10 cellular contexts compared by ENCODE assay signal in genomic region chr22:49052560-49052959, GRCh38.
A peak's percentile ranks its signal among the peaks of the same experiment; 100 is the strongest.
DNase-seq lines count a peak whose midpoint lies in the region; ATAC-seq and TF ChIP-seq lines count a peak whose summit lies in the region.
"Had no signal": no experiment of that assay in that cellular context is flagged by ENCODE, and none has a peak within 500 bp of the region (broad histone marks: within the 10 kb centered on the region; RNA-seq: fewer than 3 reads in every experiment).

No MANE protein-coding gene starts in this region.

- in situ Hi-C loops in astrocyte of the spinal cord (cut with HindIII; ENCODE audit: low sequenced_read_pairs) = no loop called here

- peak overlapping the region in 2 of 6 donors; percentile 49 to 59 for H3K27ac Mint-ChIP-seq in naive B cell

- no peaks in the 10 kb centered on the region for H3K36me3 Mint-ChIP-seq in naive B cell

- H3K4me1 ChIP-seq in thoracic aorta (ENCODE audit: control insufficient read depth in 1 of 2, low read depth in 2 of 2) = no peaks in the 10 kb centered on the region

- peaks cover 0 to 22% (median under 1%) of the 10 kb centered on the region in 3 donors for H3K27me3 Mint-ChIP-seq in naive B cell

- H3K9me3 Mint-ChIP-seq in naive B cell = peaks cover 0 to 2% (median 0%) of the 10 kb centered on the region in 7 donors

- H3K36me3 ChIP-seq in thoracic aorta = no peaks in the 10 kb centered on the region

- H3K4me3 Mint-ChIP-seq in naive B cell = peak overlapping the region; percentile 75 to 93 (median 86)

- ATAC-seq in naive B cell (ENCODE audit: low read depth in 2 of 2) = no peak
- ATAC-seq in thoracic aorta (ENCODE audit: insufficient number of reproducible peaks, low FRiP score, low read depth) = no peak

- H3K4me3 ChIP-seq in astrocyte of the spinal cord (ENCODE audit: low read depth, low read length) (peak overlapping the region; percentile 36), thoracic aorta (peak overlapping the region; percentile 56)

- no peak for TF ChIP-seq CTCF in astrocyte of the spinal cord (IDR thresholded peaks at IDR 0.05; ENCODE audit: low read depth, low read length)
- TF ChIP-seq CTCF in thoracic aorta (IDR thresholded peaks at IDR 0.05) = no peak

- H3K27ac ChIP-seq in thoracic aorta = no peak overlapping the region

- no peaks in the 10 kb centered on the region for H3K9me3 ChIP-seq in thoracic aorta

- DNase-seq in activated effector memory CD4-positive, alpha-beta T cell treated with anti-CD3 and anti-CD28 coated beads, Interleukin-2, amount 50 U/mL, for 16 hours = peak; percentile 16
- DNase-seq in activated effector memory CD4-positive, alpha-beta T cell treated with Interleukin-2 at 50 U/mL for 16 hours = no peak
- DNase-seq in astrocyte of the spinal cord (ENCODE audit: low read depth, low spot score) (no peak), naive B cell (no peak), thoracic aorta (ENCODE audit: low spot score) (no peak), DMS114 treated with DMSO at 0.1 percent for 48 hours (lab: John Stamatoyannopoulos, UW; ENCODE audit: unreplicated experiment) (no peak), SK-N-DZ (ENCODE audit: low spot score) (no peak), NCI-H1105 (lab: John Stamatoyannopoulos, UW) (no peak)
- DNase-seq: cerebellar nuclear complex, NCI-H187 had no signal

- peaks cover 3 to 6% (median 4%) of the 10 kb centered on the region in 3 donors for H3K4me1 Mint-ChIP-seq in naive B cell

- H3K27me3 ChIP-seq in thoracic aorta (replicated peaks; ENCODE audit: insufficient read depth) = no peaks in the 10 kb centered on the region
